In genomic region chr17:75010683-75011406, GRCh38 we compare ENCODE assay signal across 9 cellular contexts. TPM values are rescaled to one million over a fixed set of nuclear protein-coding genes. Genes with fewer than 3 reads are reported as not detected.
DNase-seq lines count a peak whose midpoint lies in the region; ATAC-seq, FAIRE-seq and TF ChIP-seq lines count a peak whose summit lies in the region.
"Had no signal": no experiment of that assay in that cellular context is flagged by ENCODE, and none has a peak within 500 bp of the region (broad histone marks: within the 10 kb centered on the region; RNA-seq: fewer than 3 reads in every experiment).

No MANE protein-coding gene starts in this region.

- peak; percentile 85 for DNase-seq in DMS153 (lab: John Stamatoyannopoulos, UW)
- peak; percentile 86 for DNase-seq in NCI-H1694 (lab: John Stamatoyannopoulos, UW)
- no peak for DNase-seq in activated naive CD8-positive, alpha-beta T cell treated with anti-CD3 and anti-CD28 coated beads, Interleukin-2, amount 10 ng/mL, durations not matched to agents 7 days and 5 days
- DNase-seq in keratinocyte (ENCODE audit: low read depth, low spot score) = no peak
- no peak for DNase-seq in left lobe of liver (ENCODE audit: low spot score)
- no peak for DNase-seq in stimulated activated CD4-positive, alpha-beta T cell treated with anti-CD3 and anti-CD28 coated beads, Interleukin-12 subunit alpha, Interleukin-12 subunit beta, amount 100 ng/mL, for 4 hours

- peaks cover 2% of the 10 kb centered on the region for H3K27me3 Mint-ChIP-seq in activated naive CD8-positive, alpha-beta T cell treated with anti-CD3 and anti-CD28 coated beads, Interleukin-2, amount 10 ng/mL, durations not matched to agents 7 days and 5 days

- no peak overlapping the region for H3K27ac Mint-ChIP-seq in activated naive CD8-positive, alpha-beta T cell treated with anti-CD3 and anti-CD28 coated beads, Interleukin-2, amount 10 ng/mL, durations not matched to agents 7 days and 5 days
- H3K27ac Mint-ChIP-seq: dendritic cell treated with granulocyte-macrophage colony-stimulating factor and Interleukin-4, amounts not matched to agents 40 ng/mL and 50 ng/mL, for 4 days had no signal

- POLR2A ChIA-PET in activated naive CD8-positive, alpha-beta T cell treated with anti-CD3 and anti-CD28 coated beads, Interleukin-2, amount 10 ng/mL, durations not matched to agents 7 days and 5 days (lab: Charles Lee) = interaction anchor here (0.6 to 3.2 kb wide), 8 partner anchors 12 to 400 kb away, joined by 3 to 19 read pairs (median 12); partner anchors contain the start of genes CDR2L and FDXR

- H3K9me3 Mint-ChIP-seq in activated naive CD8-positive, alpha-beta T cell treated with anti-CD3 and anti-CD28 coated beads, Interleukin-2, amount 10 ng/mL, durations not matched to agents 7 days and 5 days = no peaks in the 10 kb centered on the region
- H3K9me3 Mint-ChIP-seq: dendritic cell treated with granulocyte-macrophage colony-stimulating factor and Interleukin-4, amounts not matched to agents 40 ng/mL and 50 ng/mL, for 4 days had no signal

- dilution Hi-C loops in keratinocyte (cut with MboI; ENCODE audit: extremely low pct_ligation_motif_present, low sequenced_read_pairs) = no loop called here

- H3K27ac ChIP-seq in keratinocyte (ENCODE audit: control insufficient read depth, insufficient read depth, low read length) (peak overlapping the region; percentile 61), temporal lobe (ENCODE audit: low read depth, low read length) (peak overlapping the region; percentile 92)

- H3K4me1 ChIP-seq in keratinocyte (ENCODE audit: control insufficient read depth, extremely low read depth, insufficient read depth, low read length) = peaks cover 21% of the 10 kb centered on the region

- no peaks in the 10 kb centered on the region for H3K9me3 ChIP-seq in keratinocyte (ENCODE audit: control insufficient read depth, low read depth, low read length)

- peaks cover 4% of the 10 kb centered on the region for H3K9me1 ChIP-seq in keratinocyte (ENCODE audit: control insufficient read depth, extremely low read depth, insufficient read depth, low read length)

- H3K4me3 ChIP-seq in keratinocyte (ENCODE audit: control insufficient read depth in 2 of 3, extremely low read depth in 1 of 3, insufficient read depth in 2 of 3, low read depth in 1 of 3, low read length in 3 of 3) = no peak overlapping the region

- H2AFZ ChIP-seq in keratinocyte (ENCODE audit: control insufficient read depth, low read length) = peak overlapping the region; percentile 94

- peak; percentile 32 for FAIRE-seq in keratinocyte (lab: Jason Lieb, UNC)

- peak overlapping the region; percentile 18 for H3K4me3 Mint-ChIP-seq in activated naive CD8-positive, alpha-beta T cell treated with anti-CD3 and anti-CD28 coated beads, Interleukin-2, amount 10 ng/mL, durations not matched to agents 7 days and 5 days
- H3K4me3 Mint-ChIP-seq: dendritic cell treated with granulocyte-macrophage colony-stimulating factor and Interleukin-4, amounts not matched to agents 40 ng/mL and 50 ng/mL, for 4 days had no signal

- peaks cover 19% of the 10 kb centered on the region for H3K4me1 Mint-ChIP-seq in activated naive CD8-positive, alpha-beta T cell treated with anti-CD3 and anti-CD28 coated beads, Interleukin-2, amount 10 ng/mL, durations not matched to agents 7 days and 5 days

- H3K36me3 Mint-ChIP-seq in activated naive CD8-positive, alpha-beta T cell treated with anti-CD3 and anti-CD28 coated beads, Interleukin-2, amount 10 ng/mL, durations not matched to agents 7 days and 5 days = peaks cover 2% of the 10 kb centered on the region

- TF ChIP-seq CTCF in keratinocyte (optimal IDR thresholded peaks at IDR 0.05 in 1 of 3, IDR thresholded peaks at IDR 0.05 in 1 of 3, conservative IDR thresholded peaks at IDR 0.05 in 1 of 3; ENCODE audit: extremely low read depth in 1 of 3, insufficient read depth in 2 of 3, low read length in 3 of 3) = peak in 1 of 3 experiments; percentile 23

- no peak overlapping the region for H3K9ac ChIP-seq in keratinocyte (ENCODE audit: control insufficient read depth, extremely low read depth, insufficient read depth, low read length)

- H3K27me3 ChIP-seq in keratinocyte (ENCODE audit: control insufficient read depth, extremely low read depth, insufficient read depth, low read length) = no peaks in the 10 kb centered on the region

- H3K79me2 ChIP-seq in keratinocyte (ENCODE audit: control insufficient read depth, insufficient read depth, low read length) = peaks cover 20% of the 10 kb centered on the region

- H3K4me2 ChIP-seq in keratinocyte (ENCODE audit: control insufficient read depth, extremely low read depth, insufficient read depth, low read depth, low read length) = peak overlapping the region; percentile 98

- no peaks in the 10 kb centered on the region for H3K36me3 ChIP-seq in keratinocyte (ENCODE audit: control insufficient read depth in 2 of 2, extremely low read depth in 1 of 2, insufficient read depth in 2 of 2, low read length in 2 of 2)

- H4K20me1 ChIP-seq in keratinocyte (ENCODE audit: control insufficient read depth, extremely low read depth, insufficient read depth, low read length) = no peaks in the 10 kb centered on the region

- no peak for ATAC-seq in activated naive CD8-positive, alpha-beta T cell treated with anti-CD3 and anti-CD28 coated beads, Interleukin-2, amount 10 ng/mL, durations not matched to agents 7 days and 5 days (ENCODE audit: low read depth)
- ATAC-seq in HG03139 (IDR thresholded peaks at IDR 0.05; ENCODE audit: unreplicated experiment) (no peak), left lobe of liver (no peak)

RNA-seq across cellular contexts. Expression of gene MRPL58, which starts 1.6 kb away (rescaled TPM):
- total RNA-seq in activated naive CD8-positive, alpha-beta T cell treated with anti-CD3 and anti-CD28 coated beads, Interleukin-2, amount 10 ng/mL, durations not matched to agents 7 days and 5 days = 10 to 100 TPM; 32.2 to 36.2 TPM
- 43.3 to 61.1 TPM (median 53.6 TPM) in 3 replicates for polyA plus RNA-seq in keratinocyte
- 71.3 TPM for polyA plus RNA-seq in keratinocyte (2011; ENCODE audit: low read depth)
- polyA plus RNA-seq in keratinocyte (2011; cell fraction: cytosol; rRNA removed) = 41.1 and 43.1 TPM in 2 replicates
- polyA plus RNA-seq in keratinocyte (2011; cell fraction: nucleus; rRNA removed) = 20.9 and 24.8 TPM in 2 replicates
- polyA plus RNA-seq in keratinocyte (2012; ENCODE audit: low replicate concordance) = 32.9 and 50.3 TPM in 2 replicates
- polyA minus RNA-seq in keratinocyte = 5.0 to 12.5 TPM (median 9.9 TPM) in 3 replicates
- 20.1 TPM for polyA minus RNA-seq in keratinocyte (2011; cell fraction: cytosol; rRNA and poly(A)+ RNA removed)
- 6.4 and 7.1 TPM in 2 replicates for polyA minus RNA-seq in keratinocyte (2011; cell fraction: nucleus; rRNA and poly(A)+ RNA removed)
- total RNA-seq in temporal lobe (8.6 TPM), left lobe of liver (25.8 TPM)

RNA-seq across cellular contexts. Expression of gene CDR2L, which starts 23.4 kb away (rescaled TPM):
- total RNA-seq in activated naive CD8-positive, alpha-beta T cell treated with anti-CD3 and anti-CD28 coated beads, Interleukin-2, amount 10 ng/mL, durations not matched to agents 7 days and 5 days = under 1 TPM; 0.11 to 0.14 TPM
- 7.1 to 16.0 TPM (median 9.3 TPM) in 3 replicates for polyA plus RNA-seq in keratinocyte
- 4.2 TPM for polyA plus RNA-seq in keratinocyte (2011; ENCODE audit: low read depth)
- polyA plus RNA-seq in keratinocyte (2011; cell fraction: cytosol; rRNA removed) = 11.5 and 21.7 TPM in 2 replicates
- polyA plus RNA-seq in keratinocyte (2011; cell fraction: nucleus; rRNA removed) = 16.4 and 20.9 TPM in 2 replicates
- polyA plus RNA-seq in keratinocyte (2012; ENCODE audit: low replicate concordance) = 8.8 and 14.6 TPM in 2 replicates
- polyA minus RNA-seq in keratinocyte = 6.2 to 14.1 TPM (median 14.1 TPM) in 3 replicates
- 27.0 TPM for polyA minus RNA-seq in keratinocyte (2011; cell fraction: cytosol; rRNA and poly(A)+ RNA removed)
- polyA minus RNA-seq in keratinocyte (2011; cell fraction: nucleus; rRNA and poly(A)+ RNA removed) = 9.2 and 9.8 TPM in 2 replicates
- 5.9 TPM for total RNA-seq in temporal lobe
- total RNA-seq in left lobe of liver = 1.2 TPM

RNA-seq across cellular contexts. Expression of gene ATP5PD, which starts 35.9 kb away (rescaled TPM):
- 100 to 1,000 TPM; 196 to 199 TPM for total RNA-seq in activated naive CD8-positive, alpha-beta T cell treated with anti-CD3 and anti-CD28 coated beads, Interleukin-2, amount 10 ng/mL, durations not matched to agents 7 days and 5 days
- polyA plus RNA-seq in keratinocyte = 240 to 406 TPM (median 276 TPM) in 3 replicates
- 568 TPM for polyA plus RNA-seq in keratinocyte (2011; ENCODE audit: low read depth)
- polyA plus RNA-seq in keratinocyte (2011; cell fraction: cytosol; rRNA removed) = 359 and 386 TPM in 2 replicates
- polyA plus RNA-seq in keratinocyte (2011; cell fraction: nucleus; rRNA removed) = 150 and 186 TPM in 2 replicates
- polyA plus RNA-seq in keratinocyte (2012; ENCODE audit: low replicate concordance) = 433 and 520 TPM in 2 replicates
- polyA minus RNA-seq in keratinocyte = 94.7 to 314 TPM (median 216 TPM) in 3 replicates
- polyA minus RNA-seq in keratinocyte (2011; cell fraction: cytosol; rRNA and poly(A)+ RNA removed) = 120 TPM
- polyA minus RNA-seq in keratinocyte (2011; cell fraction: nucleus; rRNA and poly(A)+ RNA removed) = 37.8 and 44.1 TPM in 2 replicates
- total RNA-seq in temporal lobe = 75.0 TPM
- 177 TPM for total RNA-seq in left lobe of liver

RNA-seq across cellular contexts. Expression of gene KCTD2, which starts 36.2 kb away (rescaled TPM):
- 10 to 100 TPM; 20.4 to 22.4 TPM for total RNA-seq in activated naive CD8-positive, alpha-beta T cell treated with anti-CD3 and anti-CD28 coated beads, Interleukin-2, amount 10 ng/mL, durations not matched to agents 7 days and 5 days
- polyA plus RNA-seq in keratinocyte = 20.7 to 22.8 TPM (median 21.2 TPM) in 3 replicates
- 15.9 TPM for polyA plus RNA-seq in keratinocyte (2011; ENCODE audit: low read depth)
- 18.1 and 21.4 TPM in 2 replicates for polyA plus RNA-seq in keratinocyte (2011; cell fraction: cytosol; rRNA removed)
- polyA plus RNA-seq in keratinocyte (2011; cell fraction: nucleus; rRNA removed) = 23.4 and 23.9 TPM in 2 replicates
- polyA plus RNA-seq in keratinocyte (2012; ENCODE audit: low replicate concordance) = 11.6 and 14.1 TPM in 2 replicates
- 14.8 to 18.9 TPM (median 16.1 TPM) in 3 replicates for polyA minus RNA-seq in keratinocyte
- polyA minus RNA-seq in keratinocyte (2011; cell fraction: cytosol; rRNA and poly(A)+ RNA removed) = 10.0 TPM
- polyA minus RNA-seq in keratinocyte (2011; cell fraction: nucleus; rRNA and poly(A)+ RNA removed) = 8.2 and 12.1 TPM in 2 replicates
- 29.7 TPM for total RNA-seq in temporal lobe
- total RNA-seq in left lobe of liver = 7.0 TPM

RNA-seq across cellular contexts. Expression of gene HID1, which starts 38.3 kb away (rescaled TPM):
- 1 to 10 TPM; 3.6 to 3.9 TPM for total RNA-seq in activated naive CD8-positive, alpha-beta T cell treated with anti-CD3 and anti-CD28 coated beads, Interleukin-2, amount 10 ng/mL, durations not matched to agents 7 days and 5 days
- polyA plus RNA-seq in keratinocyte = 0.19 to 1.0 TPM (median 0.33 TPM) in 3 replicates
- 2.1 TPM for polyA plus RNA-seq in keratinocyte (2011; ENCODE audit: low read depth)
- polyA plus RNA-seq in keratinocyte (2011; cell fraction: cytosol; rRNA removed) = 0.32 and 0.78 TPM in 2 replicates
- polyA plus RNA-seq in keratinocyte (2011; cell fraction: nucleus; rRNA removed) = 0.93 and 0.98 TPM in 2 replicates
- polyA plus RNA-seq in keratinocyte (2012; ENCODE audit: low replicate concordance) = 0.11 and 2.1 TPM in 2 replicates
- polyA minus RNA-seq in keratinocyte = 0.46 to 1.9 TPM (median 0.86 TPM) in 3 replicates
- polyA minus RNA-seq in keratinocyte (2011; cell fraction: cytosol; rRNA and poly(A)+ RNA removed) = not detected
- polyA minus RNA-seq in keratinocyte (2011; cell fraction: nucleus; rRNA and poly(A)+ RNA removed) = 0.74 and 1.1 TPM in 2 replicates
- 16.7 TPM for total RNA-seq in temporal lobe
- total RNA-seq in left lobe of liver = 5.9 TPM

Comparison
In these comparisons a context has a peak if more than half of its experiments do, and no peak if none do; other contexts are left out.
1. DNase-seq: peak in DMS153 (single experiment) and NCI-H1694 (single experiment); none in activated naive CD8-positive, alpha-beta T cell treated with anti-CD3 and anti-CD28 coated beads, Interleukin-2, amount 10 ng/mL, durations not matched to agents 7 days and 5 days (single experiment), keratinocyte (single experiment), left lobe of liver (single experiment) and stimulated activated CD4-positive, alpha-beta T cell treated with anti-CD3 and anti-CD28 coated beads, Interleukin-12 subunit alpha, Interleukin-12 subunit beta, amount 100 ng/mL, for 4 hours (single experiment).